17 cellular contexts compared by ENCODE assay signal in genomic region chr3:173745952-173746682, GRCh38.
A peak's percentile ranks its signal among the peaks of the same experiment; 100 is the strongest.
DNase-seq lines count a peak whose midpoint lies in the region; TF ChIP-seq lines count a peak whose summit lies in the region.
"Had no signal": no experiment of that assay in that cellular context is flagged by ENCODE, and none has a peak within 500 bp of the region (broad histone marks: within the 10 kb centered on the region; RNA-seq: fewer than 3 reads in every experiment).

No MANE protein-coding gene starts in this region.

- intact Hi-C loops in tibial artery (cut with DNase I; ENCODE audit: low total_unique reads), result no loop called here

- POLR2A ChIA-PET in RWPE1 (lab: Yijun Ruan, JAX; ENCODE audit: low non-redundant PET), result no interaction called here

- DNase-seq in DMS53 (lab: John Stamatoyannopoulos, UW) (peak; percentile 18), DMS53 treated with DMSO at 0.1 percent for 48 hours (lab: John Stamatoyannopoulos, UW; ENCODE audit: unreplicated experiment) (no peak), RWPE1 (ENCODE audit: low spot score) (peak; percentile 45), epithelial cell of esophagus (ENCODE audit: low read depth) (peak; percentile 85), osteoblast (ENCODE audit: insufficient read length, low spot score, missing footprints) (no peak), tibial artery (no peak), mucosa of gallbladder (ENCODE audit: low spot score) (no peak), Ammon's horn (ENCODE audit: low spot score) (no peak)
- DNase-seq: activated CD4-positive, alpha-beta T cell treated with anti-CD3 and anti-CD28 coated beads, Interleukin-2, amount 10 ng/mL, durations not matched to agents 7 days and 5 days; effector memory CD4-positive, alpha-beta T cell; NCI-H1048; NCI-H446; Peyer's patch; spleen; T-helper 17 cell had no signal

- H3K36me3 ChIP-seq in osteoblast (ENCODE audit: insufficient read depth, low read length), result no peaks in the 10 kb centered on the region
- no peaks in the 10 kb centered on the region for H3K36me3 ChIP-seq in tibial artery
- H3K36me3 ChIP-seq: Peyer's patch, spleen, thoracic aorta had no signal

- no peaks in the 10 kb centered on the region for H4K20me1 ChIP-seq in osteoblast (ENCODE audit: insufficient read depth, low read length)

- CTCF ChIA-PET in RWPE1 (lab: Yijun Ruan, JAX), result no interaction called here

- H3K4me1 ChIP-seq in osteoblast (ENCODE audit: insufficient read depth, low read length) (peaks cover 43% of the 10 kb centered on the region), tibial artery (peaks cover 0 to 4% (median 0%) of the 10 kb centered on the region in 4 donors)
- H3K4me1 ChIP-seq: Peyer's patch, spleen had no signal

- H3K79me2 ChIP-seq in osteoblast (ENCODE audit: insufficient read depth, low read length), result no peaks in the 10 kb centered on the region

- no peaks in the 10 kb centered on the region for H3K9me3 ChIP-seq in osteoblast (ENCODE audit: low read depth, low read length)
- H3K9me3 ChIP-seq in tibial artery, result no peaks in the 10 kb centered on the region
- H3K9me3 ChIP-seq: Peyer's patch, spleen, thoracic aorta had no signal

- H3K27me3 ChIP-seq in osteoblast (ENCODE audit: insufficient read depth, low read length), result no peaks in the 10 kb centered on the region
- H3K27me3 ChIP-seq in tibial artery, result no peaks in the 10 kb centered on the region
- H3K27me3 ChIP-seq: Peyer's patch, spleen had no signal

- H3K27ac ChIP-seq in RWPE1 (no peak overlapping the region), osteoblast (ENCODE audit: low read depth, low read length) (no peak overlapping the region), tibial artery (no peak overlapping the region)
- H3K27ac ChIP-seq: 22Rv1, Peyer's patch, spleen, thoracic aorta had no signal

- H2AFZ ChIP-seq in osteoblast (ENCODE audit: low read length), result peak overlapping the region; percentile 17

- no peak overlapping the region for H3K4me2 ChIP-seq in osteoblast (ENCODE audit: insufficient read depth, low read length)

- TF ChIP-seq CTCF in RWPE1 (conservative IDR thresholded peaks at IDR 0.05; ENCODE audit: low read depth) (no peak), epithelial cell of esophagus (IDR thresholded peaks at IDR 0.05; ENCODE audit: insufficient read depth, low read depth, low read length, missing control alignments) (no peak), osteoblast (IDR thresholded peaks at IDR 0.05; ENCODE audit: extremely low read depth, low read depth, low read length) (no peak), tibial artery (IDR thresholded peaks at IDR 0.05) (no peak)

- H3K4me3 ChIP-seq in epithelial cell of esophagus (ENCODE audit: low read length) (no peak overlapping the region), osteoblast (ENCODE audit: insufficient read depth, low read length) (no peak overlapping the region), tibial artery (no peak overlapping the region)
- H3K4me3 ChIP-seq: Peyer's patch, spleen, thoracic aorta had no signal

Comparison
In these comparisons a context has a peak if more than half of its experiments do, and no peak if none do; other contexts are left out.
1. DNase-seq: peak in DMS53 (single experiment), RWPE1 (single experiment) and epithelial cell of esophagus (single experiment); none in DMS53 treated with DMSO at 0.1 percent for 48 hours (single experiment), osteoblast (single experiment), tibial artery (0 of 2), mucosa of gallbladder (single experiment) and Ammon's horn (single experiment).